Comparison of ENCODE assay signal across 28 cellular contexts in the genomic region with DNA sequence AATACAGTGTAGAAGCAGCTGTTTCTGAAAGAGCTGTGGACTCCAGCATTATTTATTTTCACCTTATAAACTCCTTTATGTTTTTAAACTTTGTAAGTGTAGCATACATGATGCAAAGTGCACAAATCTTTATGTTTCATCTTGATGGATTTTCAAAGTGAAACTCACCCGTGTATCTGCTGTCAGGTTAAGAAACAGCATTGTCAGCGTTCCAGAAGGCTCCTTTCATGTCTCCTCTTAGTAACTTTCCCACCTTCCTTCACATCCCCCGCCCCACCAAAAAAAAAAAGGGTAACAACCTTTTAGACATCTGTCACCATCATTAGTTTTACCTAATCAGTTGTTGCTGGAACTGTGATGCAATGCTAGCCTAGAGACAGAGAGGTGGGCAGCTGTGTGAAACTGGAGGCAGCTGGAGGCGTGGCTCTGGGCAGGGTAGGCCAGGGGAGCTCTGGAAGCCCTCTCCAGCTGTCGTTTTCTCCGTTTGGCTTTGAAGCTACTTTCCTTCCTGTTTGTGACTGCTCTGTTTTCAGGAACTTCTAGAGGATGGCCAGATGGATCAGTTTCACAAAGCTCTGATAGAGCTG. TPM values are rescaled to one million over a fixed set of nuclear protein-coding genes. Genes with fewer than 3 reads are reported as not detected.
DNase-seq lines count a peak whose midpoint lies in the region; ATAC-seq and TF ChIP-seq lines count a peak whose summit lies in the region.
"Had no signal": no experiment of that assay in that cellular context is flagged by ENCODE, and none has a peak within 500 bp of the region (broad histone marks: within the 10 kb centered on the region; RNA-seq: fewer than 3 reads in every experiment).

No MANE protein-coding gene starts in this region.

- no peak overlapping the region for H2BK15ac ChIP-seq in IMR-90 (ENCODE audit: low read depth, low read length)

- BruUV-seq in IMR-90 (replicated peaks; lab: Mats Ljungman, UMichigan) = no TSS peak

- H2AFZ ChIP-seq in IMR-90 (replicated peaks; ENCODE audit: low read length, poor library complexity) = no peak overlapping the region
- H2AFZ ChIP-seq: GM23248 had no signal

- H2BK20ac ChIP-seq in IMR-90 (ENCODE audit: low read depth, low read length) = no peak overlapping the region

- no peak overlapping the region for H3K56ac ChIP-seq in IMR-90 (ENCODE audit: extremely low read depth, insufficient read depth, low read length)

- H4K8ac ChIP-seq in IMR-90 (ENCODE audit: low read depth in 2 of 2, low read length in 2 of 2) = no peak overlapping the region

- POLR2A ChIA-PET in IMR-90 (lab: Charles Lee; ENCODE audit: unreplicated experiment) = interaction anchor here (0.6 kb wide), 1 partner anchor 52 kb away, joined by 5 read pairs; no protein-coding TSS in a partner anchor

- H3K4me2 ChIP-seq in BLaER1 treated with 17β-estradiol and CSF1 and Interleukin-3, amounts not matched to agents 10 nM and 100 nM = peak overlapping the region; percentile 36 to 75 (median 59)
- H3K4me2 ChIP-seq in IMR-90 (ENCODE audit: low read depth, low read length) = no peak overlapping the region

- peaks cover 2% of the 10 kb centered on the region; the same call in 1 of the 2 replicates for H3K9me1 ChIP-seq in IMR-90 (ENCODE audit: insufficient read depth, low read length)

- DNase-seq in IMR-90 (no peak), NCI-H524 treated with DMSO at 0.1 percent for 48 hours (lab: John Stamatoyannopoulos, UW) (peak; percentile 37), CD1c-positive myeloid dendritic cell (ENCODE audit: extremely low spot score) (no peak), Peyer's patch (no peak)
- DNase-seq: activated effector memory CD4-positive, alpha-beta T cell treated with anti-CD3 and anti-CD28 coated beads, Interleukin-2, amount 50 U/mL, for 16 hours; activated naive CD8-positive, alpha-beta T cell treated with anti-CD3 and anti-CD28 coated beads for 36 hours; aorta; Calu3; GM23248; kidney; naive thymus-derived CD4-positive, alpha-beta T cell; NCI-H1417 treated with DMSO at 0.1 percent for 48 hours; NCI-H2081 treated with DMSO at 0.1 percent for 48 hours; NCI-H774; psoas muscle; sigmoid colon; stimulated activated CD4-positive, alpha-beta T cell treated with anti-CD3 and anti-CD28 coated beads, Interleukin-4, amount 100 ng/mL, for 24 hours; trophoblast cell had no signal

- peaks cover 0 to 6% of the 10 kb centered on the region in 2 experiments; a peak in 2 of 4 replicates for H3K79me1 ChIP-seq in IMR-90 (ENCODE audit: low read depth in 1 of 2, low read length in 2 of 2)

- H3K9me3 ChIP-seq in BLaER1 treated with 17β-estradiol and CSF1 and Interleukin-3, amounts not matched to agents 10 nM and 100 nM (replicated peaks in 1 of 11) = no peaks in the 10 kb centered on the region
- H3K9me3 ChIP-seq in IMR-90 (ENCODE audit: control insufficient read depth, insufficient read depth, low read length) (no peaks in the 10 kb centered on the region), mesodermal cell (ENCODE audit: control insufficient read depth, low read length) (no peaks in the 10 kb centered on the region), Peyer's patch (no peaks in the 10 kb centered on the region)
- H3K9me3 ChIP-seq: psoas muscle, sigmoid colon had no signal

- no peak overlapping the region for H3K18ac ChIP-seq in IMR-90 (ENCODE audit: low read depth, low read length)

- intact Hi-C loops in IMR-90 (cut with micrococcal nuclease) = no loop called here

- H4K20me1 ChIP-seq in BLaER1 treated with 17β-estradiol and CSF1 and Interleukin-3, amounts not matched to agents 10 nM and 100 nM = peaks cover 0 to 16% (median 8%) of the 10 kb centered on the region in 11 experiments; a peak in 10 of 22 replicates
- no peaks in the 10 kb centered on the region for H4K20me1 ChIP-seq in IMR-90 (ENCODE audit: insufficient read depth, low read length)

- H3K4me3 ChIP-seq in BLaER1 treated with 17β-estradiol and CSF1 and Interleukin-3, amounts not matched to agents 10 nM and 100 nM = no peak overlapping the region
- H3K4me3 ChIP-seq in IMR-90 (ENCODE audit: insufficient read depth, low read depth, low read length) (no peak overlapping the region), mesodermal cell (ENCODE audit: extremely low read depth, insufficient read depth, low read length, poor library complexity, severe bottlenecking) (no peak overlapping the region), Peyer's patch (no peak overlapping the region)
- H3K4me3 ChIP-seq: GM23248, psoas muscle, sigmoid colon had no signal

- 84% methylated on average over 3 of the region's 6 CpGs; no CpG with 5 or more reads in 1 of the 2 experiments for WGBS in IMR-90 (ENCODE audit: extremely low coverage in 2 of 2, insufficient read length in 1 of 2), 2 experiments
- 88 to 94% methylated on average over 5 of the region's 6 CpGs for WGBS in mesodermal cell (ENCODE audit: insufficient coverage in 2 of 2), 2 experiments

- H3K14ac ChIP-seq in IMR-90 (replicated peaks; ENCODE audit: low read depth, low read length) = no peak overlapping the region

- H3K27me3 ChIP-seq in BLaER1 treated with 17β-estradiol and CSF1 and Interleukin-3, amounts not matched to agents 10 nM and 100 nM = no peaks in the 10 kb centered on the region
- H3K27me3 ChIP-seq in IMR-90 (ENCODE audit: control insufficient read depth, insufficient read depth, low read length) = no peaks in the 10 kb centered on the region
- H3K27me3 ChIP-seq in Peyer's patch = no peaks in the 10 kb centered on the region
- H3K27me3 ChIP-seq: sigmoid colon had no signal

- TF ChIP-seq RAD21 in IMR-90 (IDR thresholded peaks at IDR 0.05; ENCODE audit: low read length) = no peak

- H3K9ac ChIP-seq in BLaER1 treated with 17β-estradiol and CSF1 and Interleukin-3, amounts not matched to agents 10 nM and 100 nM = peak overlapping the region; percentile 4 to 62 (median 28); a peak in 14 of 22 replicates
- no peak overlapping the region for H3K9ac ChIP-seq in IMR-90 (ENCODE audit: low read depth, low read length)
- H3K9ac ChIP-seq: GM23248 had no signal

- no peak for TF ChIP-seq CTCF in IMR-90 (conservative IDR thresholded peaks at IDR 0.05; ENCODE audit: low read depth, low read length)
- TF ChIP-seq CTCF in Peyer's patch (IDR thresholded peaks at IDR 0.05) = no peak

- dilution Hi-C loops in IMR-90 (cut with HindIII; ENCODE audit: low sequenced_read_pairs, unreplicated experiment) = no loop called here

- peaks cover 62 to 96% (median 83%) of the 10 kb centered on the region in 11 experiments for H3K36me3 ChIP-seq in BLaER1 treated with 17β-estradiol and CSF1 and Interleukin-3, amounts not matched to agents 10 nM and 100 nM
- H3K36me3 ChIP-seq in IMR-90 (ENCODE audit: control insufficient read depth, insufficient read depth, low read length) (peaks cover 20% of the 10 kb centered on the region), mesodermal cell (ENCODE audit: control insufficient read depth, insufficient read depth, low read length) (peaks cover 65% of the 10 kb centered on the region), Peyer's patch (peaks cover 0 to 71% (median 0%) of the 10 kb centered on the region in 3 donors)

- H2AK5ac ChIP-seq in IMR-90 (ENCODE audit: low read depth, low read length) = no peak overlapping the region

- no peak overlapping the region for H4K5ac ChIP-seq in IMR-90 (ENCODE audit: low read depth, low read length)

- H3K23ac ChIP-seq in IMR-90 (ENCODE audit: low read depth, low read length) = no peak overlapping the region

- TF ChIP-seq POLR2A in IMR-90 (IDR thresholded peaks at IDR 0.05; ENCODE audit: low read depth, low read length) (no peak), Peyer's patch (IDR thresholded peaks at IDR 0.05) (no peak)

- H2BK120ac ChIP-seq in IMR-90 (ENCODE audit: low read depth, low read length) = no peak overlapping the region

- H2AK9ac ChIP-seq in IMR-90 (replicated peaks; ENCODE audit: low read depth, low read length, poor library complexity) = no peak overlapping the region

- no peak overlapping the region for H2BK5ac ChIP-seq in IMR-90 (ENCODE audit: low read depth, low read length, poor library complexity, severe bottlenecking)

- in situ Hi-C loops in IMR-90 (cut with MboI; ENCODE audit: low sequenced_read_pairs) = loop anchor here (25.0 kb wide), 1 partner anchor 282 kb away; no protein-coding TSS in a partner anchor

- peak overlapping the region in 8 of 11 experiments; percentile 37 to 70 (median 53); a peak in 16 of 22 replicates for H3K27ac ChIP-seq in BLaER1 treated with 17β-estradiol and CSF1 and Interleukin-3, amounts not matched to agents 10 nM and 100 nM
- H3K27ac ChIP-seq in IMR-90 (ENCODE audit: insufficient read depth, low read length) = no peak overlapping the region
- peak overlapping the region; percentile 32 for H3K27ac ChIP-seq in mesodermal cell (ENCODE audit: low read depth, low read length, severe bottlenecking)
- H3K27ac ChIP-seq in Peyer's patch = no peak overlapping the region
- H3K27ac ChIP-seq: GM23248, psoas muscle, sigmoid colon had no signal

- H3K4me1 ChIP-seq in BLaER1 treated with 17β-estradiol and CSF1 and Interleukin-3, amounts not matched to agents 10 nM and 100 nM = peaks cover 13 to 26% (median 18%) of the 10 kb centered on the region in 10 experiments
- no peaks in the 10 kb centered on the region for H3K4me1 ChIP-seq in IMR-90 (ENCODE audit: control insufficient read depth, insufficient read depth, low read length)
- no peaks in the 10 kb centered on the region for H3K4me1 ChIP-seq in mesodermal cell (ENCODE audit: control insufficient read depth, insufficient read depth, low read length, poor library complexity, severe bottlenecking)
- no peaks in the 10 kb centered on the region for H3K4me1 ChIP-seq in Peyer's patch
- H3K4me1 ChIP-seq: psoas muscle, sigmoid colon had no signal

- ATAC-seq in IMR-90 (ENCODE audit: low read depth) = no peak
- ATAC-seq in HG02870 (IDR thresholded peaks at IDR 0.05; ENCODE audit: unreplicated experiment) = no peak
- ATAC-seq: naive thymus-derived CD4-positive, alpha-beta T cell; psoas muscle had no signal

- CTCF ChIA-PET in IMR-90 (lab: Yijun Ruan, JAX) = no interaction called here

- no peak overlapping the region for H3K4ac ChIP-seq in IMR-90 (ENCODE audit: low read depth, low read length)

- no peak overlapping the region for H4K91ac ChIP-seq in IMR-90 (ENCODE audit: insufficient read depth, low read depth, low read length)

RNA-seq across cellular contexts. Expression of a gene that starts 7.2 kb away (rescaled TPM):
- total RNA-seq in IMR-90 (2012; rRNA removed) (5.3 and 6.6 TPM in 2 replicates), Peyer's patch (10 to 100 TPM in 2 of 4 donors, 1 to 10 TPM in 2; 5.1 to 32.2 (median 11.0) TPM)
- 5.9 and 6.2 TPM in 2 replicates for polyA plus RNA-seq in IMR-90 (2012; rRNA removed)
- 4.1 and 4.2 TPM in 2 replicates for polyA plus RNA-seq in IMR-90 (2012; cell fraction: cytosol; rRNA removed)
- polyA plus RNA-seq in IMR-90 (2012; cell fraction: nucleus; rRNA removed; ENCODE audit: low replicate concordance) = 17.4 and 19.0 TPM in 2 replicates
- polyA plus RNA-seq in mesodermal cell (2013, experiment 1 of 2) = 7.1 TPM
- polyA plus RNA-seq in mesodermal cell (2013, experiment 2 of 2) = 7.3 TPM

RNA-seq across cellular contexts. Expression of a gene that starts 31.1 kb away (rescaled TPM):
- not detected in 2 replicates for total RNA-seq in IMR-90 (2012; rRNA removed)
- not detected in 2 replicates for polyA plus RNA-seq in IMR-90 (2012; rRNA removed)
- polyA plus RNA-seq in IMR-90 (2012; cell fraction: cytosol; rRNA removed) = not detected in 2 replicates
- not detected in 2 replicates for polyA plus RNA-seq in IMR-90 (2012; cell fraction: nucleus; rRNA removed; ENCODE audit: low replicate concordance)
- polyA plus RNA-seq in mesodermal cell (2013, experiment 1 of 2) = 0.29 TPM
- polyA plus RNA-seq in mesodermal cell (2013, experiment 2 of 2) = not detected
- not detected for total RNA-seq in Peyer's patch
- total RNA-seq: activated naive CD8-positive, alpha-beta T cell treated with anti-CD3 and anti-CD28 coated beads for 36 hours; aorta; Calu3; endothelial cell of umbilical vein; GM23248; kidney; liver; MCF 10A; mesothelial cell of epicardium; OCI-LY7; psoas muscle; sigmoid colon; T-helper 2 cell treated with Interferon-gamma antibody and Interleukin-4, amounts not matched to agents 100 ng/mL and 5 ng/mL, for 36 hours had no signal
- polyA plus RNA-seq: aorta; CD14-positive monocyte; GM23248; liver; naive thymus-derived CD4-positive, alpha-beta T cell; psoas muscle had no signal

RNA-seq across cellular contexts. Expression of a gene that starts 50.1 kb away (rescaled TPM):
- total RNA-seq in IMR-90 (2012; rRNA removed) (not detected in 2 replicates), Peyer's patch (10 to 100 TPM in 1 of 4 donors, 1 to 10 TPM in 3; 3.2 to 41.3 (median 7.2) TPM)
- not detected in 2 replicates for polyA plus RNA-seq in IMR-90 (2012; rRNA removed)
- polyA plus RNA-seq in IMR-90 (2012; cell fraction: cytosol; rRNA removed) = not detected in 2 replicates
- polyA plus RNA-seq in IMR-90 (2012; cell fraction: nucleus; rRNA removed; ENCODE audit: low replicate concordance) = not detected in 2 replicates
- 5.4 TPM for polyA plus RNA-seq in mesodermal cell (2013, experiment 1 of 2)
- 3.6 TPM for polyA plus RNA-seq in mesodermal cell (2013, experiment 2 of 2)
- total RNA-seq: Calu3, GM23248, MCF 10A, mesothelial cell of epicardium had no signal
- polyA plus RNA-seq: GM23248 had no signal

Comparison
In these comparisons a context has a peak if more than half of its experiments do, and no peak if none do; other contexts are left out.
1. H3K27ac ChIP-seq: peak in BLaER1 treated with 17β-estradiol and CSF1 and Interleukin-3, amounts not matched to agents 10 nM and 100 nM (8 of 11) and mesodermal cell (single experiment); none in IMR-90 (single experiment) and Peyer's patch (0 of 4).